ENCODE assay signal across 31 cellular contexts in the genomic region with DNA sequence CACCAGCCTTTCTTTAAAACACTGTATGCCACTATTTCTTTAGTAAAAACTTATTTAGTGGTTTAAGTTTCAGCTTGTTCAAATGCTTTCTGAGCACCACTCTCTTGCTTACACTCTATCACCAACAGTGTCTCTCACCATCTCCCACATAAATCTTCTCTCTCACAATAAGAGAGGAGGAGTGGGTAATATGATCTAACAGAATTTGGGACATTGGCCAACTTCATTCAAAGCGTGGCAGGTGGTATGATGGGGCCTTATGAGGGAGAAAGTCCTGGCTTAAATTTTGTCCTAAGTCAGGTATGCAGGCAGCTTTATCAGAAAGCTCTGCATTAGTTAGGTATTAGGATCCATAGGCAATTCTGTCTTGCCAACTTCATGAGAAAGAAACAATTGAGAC.
DNase-seq lines count a peak whose midpoint lies in the region; ATAC-seq lines count a peak whose summit lies in the region.
"Had no signal": no experiment of that assay in that cellular context is flagged by ENCODE, and none has a peak within 500 bp of the region (broad histone marks: within the 10 kb centered on the region; RNA-seq: fewer than 3 reads in every experiment).

No MANE protein-coding gene starts in this region.

- H3K4me3 Mint-ChIP-seq in T-helper 2 cell treated with Interferon-gamma antibody and Interleukin-4, amounts not matched to agents 5 μg/mL and 100 μg/mL, for 36 hours = no peak overlapping the region
- H3K4me3 Mint-ChIP-seq: activated CD4-positive, alpha-beta T cell treated with anti-CD3 and anti-CD28 coated beads, Interleukin-2, amount 10 ng/mL, durations not matched to agents 24 days and 14 days; activated naive CD8-positive, alpha-beta T cell treated with anti-CD3 and anti-CD28 coated beads, Interleukin-2, amount 10 ng/mL, durations not matched to agents 7 days and 5 days; CD4-positive, alpha-beta memory T cell; central memory CD8-positive, alpha-beta T cell; neural crest cell had no signal

- no peak overlapping the region for H3K27ac ChIP-seq in caudate nucleus (ENCODE audit: low read depth, low read length)
- H3K27ac ChIP-seq: esophagus squamous epithelium, pancreas, stomach, transverse colon had no signal

- H3K4me1 Mint-ChIP-seq in T-helper 2 cell treated with Interferon-gamma antibody and Interleukin-4, amounts not matched to agents 5 μg/mL and 100 μg/mL, for 36 hours (ENCODE audit: low read depth) = no peaks in the 10 kb centered on the region
- H3K4me1 Mint-ChIP-seq: activated CD4-positive, alpha-beta T cell treated with anti-CD3 and anti-CD28 coated beads, Interleukin-2, amount 10 ng/mL, durations not matched to agents 24 days and 14 days; activated naive CD8-positive, alpha-beta T cell treated with anti-CD3 and anti-CD28 coated beads, Interleukin-2, amount 10 ng/mL, durations not matched to agents 7 days and 5 days; CD4-positive, alpha-beta memory T cell; central memory CD8-positive, alpha-beta T cell; neural crest cell had no signal

- DNase-seq in NCI-H1436 (lab: John Stamatoyannopoulos, UW) (peak; percentile 59), NCI-H1436 treated with DMSO at 0.1 percent for 48 hours (lab: John Stamatoyannopoulos, UW) (no peak), NCI-H1105 treated with DMSO at 0.1 percent for 48 hours (lab: John Stamatoyannopoulos, UW) (peak; percentile 94), NCI-H2196 (lab: John Stamatoyannopoulos, UW; ENCODE audit: unreplicated experiment) (peak; percentile 75), SHP77 treated with DMSO at 0.1 percent for 48 hours (lab: John Stamatoyannopoulos, UW) (peak; percentile 78), caudate nucleus (lab: John Stamatoyannopoulos, UW) (no peak)
- DNase-seq in T-helper 2 cell treated with Interferon-gamma antibody and Interleukin-4, amounts not matched to agents 5 μg/mL and 100 μg/mL, for 36 hours (ENCODE audit: low spot score) = no peak
- DNase-seq: activated CD4-positive, alpha-beta T cell treated with anti-CD3 and anti-CD28 coated beads, Interleukin-2, amount 10 ng/mL, durations not matched to agents 24 days and 14 days; activated gamma-delta T cell; activated naive CD8-positive, alpha-beta T cell treated with anti-CD3 and anti-CD28 coated beads, Interleukin-2, amount 10 ng/mL, durations not matched to agents 7 days and 5 days; activated T-cell treated with anti-CD3 and anti-CD28 coated beads, Interleukin-2, amount 50 U/mL, for 1 hour; AML-193; CD4-positive, alpha-beta memory T cell; dermis blood vessel endothelial cell; esophagus squamous epithelium; foreskin melanocyte; KBM-7; left cardiac atrium; mammary epithelial cell; NCI-H1930; NK-92 treated with Interleukin-12 subunit alpha and Interleukin-12 subunit beta, amount 100 ng/mL, for 24 hours; pancreas; retina; stimulated activated CD4-positive, alpha-beta T cell treated with anti-CD3 and anti-CD28 coated beads, Interleukin-1b, Interleukin-23, amount 100 ng/mL, for 48 hours; stomach; SW 1271; transverse colon had no signal

- no peak for ATAC-seq in GM21526 (IDR thresholded peaks at IDR 0.05; ENCODE audit: low FRiP score, unreplicated experiment)
- ATAC-seq: left cardiac atrium, Panc1, pancreas had no signal

- H3K9me3 Mint-ChIP-seq in T-helper 2 cell treated with Interferon-gamma antibody and Interleukin-4, amounts not matched to agents 5 μg/mL and 100 μg/mL, for 36 hours = no peaks in the 10 kb centered on the region
- H3K9me3 Mint-ChIP-seq: activated CD4-positive, alpha-beta T cell treated with anti-CD3 and anti-CD28 coated beads, Interleukin-2, amount 10 ng/mL, durations not matched to agents 24 days and 14 days; activated naive CD8-positive, alpha-beta T cell treated with anti-CD3 and anti-CD28 coated beads, Interleukin-2, amount 10 ng/mL, durations not matched to agents 7 days and 5 days; neural crest cell had no signal

- H3K27me3 Mint-ChIP-seq in T-helper 2 cell treated with Interferon-gamma antibody and Interleukin-4, amounts not matched to agents 5 μg/mL and 100 μg/mL, for 36 hours (ENCODE audit: low read depth) = no peaks in the 10 kb centered on the region
- H3K27me3 Mint-ChIP-seq: activated CD4-positive, alpha-beta T cell treated with anti-CD3 and anti-CD28 coated beads, Interleukin-2, amount 10 ng/mL, durations not matched to agents 24 days and 14 days; activated naive CD8-positive, alpha-beta T cell treated with anti-CD3 and anti-CD28 coated beads, Interleukin-2, amount 10 ng/mL, durations not matched to agents 7 days and 5 days; CD4-positive, alpha-beta memory T cell; central memory CD8-positive, alpha-beta T cell had no signal

- H3K27ac Mint-ChIP-seq in T-helper 2 cell treated with Interferon-gamma antibody and Interleukin-4, amounts not matched to agents 5 μg/mL and 100 μg/mL, for 36 hours = no peak overlapping the region
- H3K27ac Mint-ChIP-seq: activated CD4-positive, alpha-beta T cell treated with anti-CD3 and anti-CD28 coated beads, Interleukin-2, amount 10 ng/mL, durations not matched to agents 24 days and 14 days; activated naive CD8-positive, alpha-beta T cell treated with anti-CD3 and anti-CD28 coated beads, Interleukin-2, amount 10 ng/mL, durations not matched to agents 7 days and 5 days; CD4-positive, alpha-beta memory T cell had no signal

- no peaks in the 10 kb centered on the region for H3K36me3 Mint-ChIP-seq in T-helper 2 cell treated with Interferon-gamma antibody and Interleukin-4, amounts not matched to agents 5 μg/mL and 100 μg/mL, for 36 hours (ENCODE audit: low read depth)
- H3K36me3 Mint-ChIP-seq: activated naive CD8-positive, alpha-beta T cell treated with anti-CD3 and anti-CD28 coated beads, Interleukin-2, amount 10 ng/mL, durations not matched to agents 7 days and 5 days; CD4-positive, alpha-beta memory T cell had no signal

Comparison
In these comparisons a context has a peak if more than half of its experiments do, and no peak if none do; other contexts are left out.
1. DNase-seq: peak in NCI-H1436 (single experiment), NCI-H1105 treated with DMSO at 0.1 percent for 48 hours (single experiment), NCI-H2196 (single experiment) and SHP77 treated with DMSO at 0.1 percent for 48 hours (single experiment); none in NCI-H1436 treated with DMSO at 0.1 percent for 48 hours (single experiment), T-helper 2 cell treated with Interferon-gamma antibody and Interleukin-4, amounts not matched to agents 5 μg/mL and 100 μg/mL, for 36 hours (single experiment) and caudate nucleus (0 of 61).